Comparison of ENCODE assay signal across 30 cellular contexts in the genomic region with DNA sequence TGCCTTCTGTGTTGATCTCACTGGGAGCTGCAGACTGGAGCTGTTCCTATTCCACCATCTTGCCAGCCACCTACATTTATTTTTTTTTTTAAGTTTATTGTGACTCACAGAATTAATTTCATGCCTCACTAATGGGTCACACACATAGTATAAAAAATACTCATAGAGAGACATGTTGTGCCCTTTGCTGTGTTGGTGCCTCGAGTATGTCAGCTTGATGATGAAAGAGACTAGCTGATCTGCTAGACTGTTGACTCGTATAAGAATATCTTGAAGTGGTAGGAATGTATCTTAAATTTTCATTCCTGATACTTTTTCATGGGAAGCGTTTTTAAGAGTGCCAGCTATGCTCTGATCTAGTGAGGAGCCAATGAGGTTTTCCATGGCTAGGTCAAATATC.
"Had no signal": no experiment of that assay in that cellular context is flagged by ENCODE, and none has a peak within 500 bp of the region (broad histone marks: within the 10 kb centered on the region; RNA-seq: fewer than 3 reads in every experiment).

No MANE protein-coding gene starts in this region.

- H3K27ac ChIP-seq: adrenal gland, body of pancreas, cardiac muscle cell, coronary artery, esophagus squamous epithelium, gastroesophageal sphincter, hepatocyte, ovary, prostate gland, sigmoid colon, uterus had no signal

- H3K27me3 ChIP-seq: adrenal gland, body of pancreas, cardiac muscle cell, gastroesophageal sphincter, hepatocyte, ovary, sigmoid colon, uterus had no signal

- H3K27me3 Mint-ChIP-seq: stimulated activated memory B cell treated with anti-CD40 and anti-IgM and Interleukin-4, amounts not matched to agents 10 μg/mL and 1 μg/mL and 100 μg/mL, for 72 hours had no signal

- H3K4me3 Mint-ChIP-seq: activated naive CD8-positive, alpha-beta T cell; stimulated activated memory B cell treated with anti-CD40 and anti-IgM and Interleukin-4, amounts not matched to agents 10 μg/mL and 1 μg/mL and 100 μg/mL, for 72 hours; stimulated activated naive CD8-positive, alpha-beta T cell treated with anti-CD3 and anti-CD28 coated beads, Interleukin-15, amount 100 ng/mL, for 72 hours; type B pancreatic cell had no signal

- H3K36me3 ChIP-seq: adrenal gland, cardiac muscle cell, esophagus squamous epithelium, gastroesophageal sphincter, ovary, prostate gland, sigmoid colon, uterus had no signal

- H3K4me3 ChIP-seq: adrenal gland, body of pancreas, cardiac muscle cell, coronary artery, esophagus squamous epithelium, gastroesophageal sphincter, hepatocyte, ovary, prostate gland, sigmoid colon, smooth muscle cell, uterus had no signal

- H3K27ac Mint-ChIP-seq: activated naive CD8-positive, alpha-beta T cell; stimulated activated memory B cell treated with anti-CD40 and anti-IgM and Interleukin-4, amounts not matched to agents 10 μg/mL and 1 μg/mL and 100 μg/mL, for 72 hours; stimulated activated naive CD8-positive, alpha-beta T cell treated with anti-CD3 and anti-CD28 coated beads, Interleukin-15, amount 100 ng/mL, for 72 hours; type B pancreatic cell had no signal

- H3K4me1 Mint-ChIP-seq: stimulated activated memory B cell treated with anti-CD40 and anti-IgM and Interleukin-4, amounts not matched to agents 10 μg/mL and 1 μg/mL and 100 μg/mL, for 72 hours; stimulated activated naive CD8-positive, alpha-beta T cell treated with anti-CD3 and anti-CD28 coated beads, Interleukin-15, amount 100 ng/mL, for 72 hours had no signal

- H3K9me3 ChIP-seq: adrenal gland, body of pancreas, esophagus squamous epithelium, ovary, prostate gland, sigmoid colon, uterus had no signal

- H3K36me3 Mint-ChIP-seq: stimulated activated memory B cell treated with anti-CD40 and anti-IgM and Interleukin-4, amounts not matched to agents 10 μg/mL and 1 μg/mL and 100 μg/mL, for 72 hours; type B pancreatic cell had no signal

- DNase-seq: activated CD4-positive, alpha-beta T cell treated with anti-CD3 and anti-CD28 coated beads for 4 hours; activated CD4-positive, alpha-beta T cell treated with anti-CD3 and anti-CD28 coated beads, Interleukin-2, amount 50 U/mL, for 48 hours; activated CD4-positive, CD25-positive, alpha-beta regulatory T cell; activated CD8-positive, alpha-beta memory T cell treated with anti-CD3 and anti-CD28 coated beads for 24 hours; activated effector memory CD4-positive, alpha-beta T cell treated with Interleukin-2 at 50 U/mL for 16 hours; activated naive CD4-positive, alpha-beta T cell treated with Interleukin-2 at 50 U/mL for 16 hours; adrenal gland; aorta; body of pancreas; cerebellar nuclear complex; esophagus squamous epithelium; islet precursor cell; left ventricle myocardium superior; ovary; sigmoid colon; stimulated activated CD4-positive, alpha-beta T cell treated with anti-CD3 and anti-CD28 coated beads, Interleukin-1b, Interleukin-23, amount 100 ng/mL, for 48 hours; stimulated activated CD4-positive, alpha-beta T cell treated with anti-CD3 and anti-CD28 coated beads, Interleukin-4, amount 100 ng/mL, for 4 hours; stimulated activated CD8-positive, alpha-beta memory T cell treated with anti-CD3 and anti-CD28 coated beads, Interleukin-4, amount 100 ng/mL, for 48 hours; stimulated activated naive CD8-positive, alpha-beta T cell treated with anti-CD3 and anti-CD28 coated beads, Interleukin-15, amount 100 ng/mL, for 72 hours; substantia nigra; uterus had no signal

- ATAC-seq: body of pancreas; gastroesophageal sphincter; left ventricle myocardium superior; stimulated activated memory B cell treated with anti-CD40 and anti-IgM and Interleukin-4, amounts not matched to agents 10 μg/mL and 1 μg/mL and 100 μg/mL, for 72 hours; stimulated activated naive CD8-positive, alpha-beta T cell treated with anti-CD3 and anti-CD28 coated beads, Interleukin-15, amount 100 ng/mL, for 72 hours had no signal

- H3K4me1 ChIP-seq: adrenal gland, body of pancreas, esophagus squamous epithelium, gastroesophageal sphincter, prostate gland, sigmoid colon, uterus had no signal
